Comparison of ENCODE assay signal across 8 cellular contexts in the genomic region with DNA sequence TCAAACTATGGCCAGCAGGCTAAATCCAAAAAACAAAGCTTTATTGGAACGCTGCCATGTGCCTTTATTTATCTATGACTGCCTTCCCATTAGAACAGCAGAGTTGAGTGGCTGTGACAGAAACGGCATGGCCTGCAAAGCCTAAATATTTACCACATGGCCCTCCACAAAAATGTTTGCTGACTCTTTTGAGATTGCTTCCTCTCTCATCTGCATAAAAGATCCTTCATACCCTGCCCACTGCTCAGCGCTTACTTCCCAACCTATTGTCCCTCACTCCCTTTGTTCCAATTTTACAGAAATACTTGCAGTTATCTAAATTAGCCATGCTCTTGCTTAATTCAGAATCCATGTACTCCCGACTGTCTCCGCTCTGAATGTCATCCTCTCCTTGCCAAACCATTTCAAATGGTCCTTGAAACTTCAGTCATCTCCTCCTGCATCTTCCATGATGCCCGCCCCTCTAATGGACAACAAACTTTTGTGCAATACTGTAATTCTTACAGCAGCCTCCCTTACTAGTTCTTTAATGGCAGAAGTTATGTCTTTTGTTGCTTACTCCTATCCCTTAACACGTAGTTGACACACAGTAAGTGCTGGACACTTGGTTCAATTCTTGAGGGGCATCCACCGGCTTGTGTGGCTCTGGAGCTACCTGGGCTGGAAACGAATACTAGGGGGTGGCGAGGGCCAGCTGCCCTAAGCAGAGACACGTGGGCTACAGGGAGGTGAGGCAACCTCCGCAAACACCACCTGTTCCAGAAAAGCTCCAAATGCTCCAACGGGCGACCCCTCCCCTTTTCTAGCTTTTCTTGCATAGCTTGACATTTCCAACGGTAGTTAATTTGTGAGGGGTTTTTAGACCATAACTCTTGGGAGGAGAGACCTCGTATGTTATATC. TPM values are rescaled to one million over a fixed set of nuclear protein-coding genes. Genes with fewer than 3 reads are reported as not detected.
DNase-seq lines count a peak whose midpoint lies in the region; ATAC-seq and TF ChIP-seq lines count a peak whose summit lies in the region.

No MANE protein-coding gene starts in this region.

- ATAC-seq in heart left ventricle (no peak), left ventricle myocardium superior (no peak), HG02884 (IDR thresholded peaks at IDR 0.05; ENCODE audit: unreplicated experiment) (peak; percentile 22)

- H3K4me1 ChIP-seq in heart left ventricle, result peaks cover 0 to 16% (median 9%) of the 10 kb centered on the region in 12 donors

- no peaks in the 10 kb centered on the region for H3K9me3 ChIP-seq in heart left ventricle

- no peak for TF ChIP-seq CTCF in heart left ventricle (IDR thresholded peaks at IDR 0.05)

- H3K27ac ChIP-seq in heart left ventricle (no peak overlapping the region), skin epidermis (peak overlapping the region in 8 of 21 experiments; percentile 14 to 90 (median 81))

- H3K4me3 ChIP-seq in heart left ventricle (peak overlapping the region in 11 of 12 donors; percentile 48 to 85 (median 66)), skin epidermis (peak overlapping the region; percentile 55 to 77 (median 72))

- H3K36me3 ChIP-seq in heart left ventricle, result no peaks in the 10 kb centered on the region

- DNase-seq in heart left ventricle (no peak), left ventricle myocardium superior (no peak), NCI-H2029 treated with DMSO at 0.1 percent for 48 hours (lab: John Stamatoyannopoulos, UW) (peak; percentile 88), glomerular visceral epithelial cell (ENCODE audit: extremely low spot score) (peak; percentile 22), NCI-H1048 (lab: John Stamatoyannopoulos, UW) (no peak)
- peak; percentile 14 to 18 for DNase-seq in activated CD4-positive, alpha-beta T cell treated with anti-CD3 and anti-CD28 coated beads, Interleukin-2, amount 50 U/mL, for 48 hours

- intact Hi-C loops in heart left ventricle (cut with DNase I), result loop anchor here in 7 of 10 donors (5.0 to 10.0 kb wide), 6 partner anchors 82 to 330 kb away; partner anchors contain the start of genes ACTR3B (in 2 of the 7) and KMT2C (in 2 of the 7)
- intact Hi-C loops in left ventricle myocardium superior (cut with micrococcal nuclease), result no loop called here

- TF ChIP-seq POLR2A in heart left ventricle (IDR thresholded peaks at IDR 0.05), result no peak

- WGBS in heart left ventricle, 4 donors, result 7 to 10% (median 9%) methylated on average over 16 of the region's 16 CpGs

- H3K27me3 ChIP-seq in heart left ventricle, result no peaks in the 10 kb centered on the region

RNA-seq across cellular contexts. Expression of gene XRCC2, which starts 0.8 kb away (rescaled TPM):
- total RNA-seq in heart left ventricle (under 1 TPM; 0.15 to 0.85 (median 0.38) TPM), left ventricle myocardium superior (0.67 TPM)
- polyA plus RNA-seq in heart left ventricle, result under 1 TPM; 0.14 to 0.23 TPM

Comparison
In these comparisons a context has a peak if more than half of its experiments do, and no peak if none do; other contexts are left out.
1. DNase-seq: peak in NCI-H2029 treated with DMSO at 0.1 percent for 48 hours (single experiment), activated CD4-positive, alpha-beta T cell treated with anti-CD3 and anti-CD28 coated beads, Interleukin-2, amount 50 U/mL, for 48 hours (2 of 2) and glomerular visceral epithelial cell (single experiment); none in heart left ventricle (0 of 5), left ventricle myocardium superior (single experiment) and NCI-H1048 (single experiment).